13 cellular contexts compared by ENCODE assay signal in genomic region chr4:184664445-184665210, GRCh38. TPM values are rescaled to one million over a fixed set of nuclear protein-coding genes. Genes with fewer than 3 reads are reported as not detected.
DNase-seq lines count a peak whose midpoint lies in the region; ATAC-seq and TF ChIP-seq lines count a peak whose summit lies in the region.
"Had no signal": no experiment of that assay in that cellular context is flagged by ENCODE, and none has a peak within 500 bp of the region (broad histone marks: within the 10 kb centered on the region; RNA-seq: fewer than 3 reads in every experiment).

No MANE protein-coding gene starts in this region.

- CTCF ChIA-PET in GM10248 (lab: Yijun Ruan, JAX) = interaction anchor here (1.0 to 1.3 kb wide), 3 partner anchors 11 to 51 kb away, joined by 3 to 4 read pairs (median 3); no protein-coding TSS in a partner anchor

- H3K9me3 ChIP-seq in heart right ventricle (no peaks in the 10 kb centered on the region), body of pancreas (no peaks in the 10 kb centered on the region)
- H3K9me3 ChIP-seq: ascending aorta, prostate gland had no signal

- no peak overlapping the region for H3K4me3 ChIP-seq in AG10803 (ENCODE audit: low read length)
- no peak overlapping the region for H3K4me3 ChIP-seq in heart right ventricle
- no peak overlapping the region for H3K4me3 ChIP-seq in body of pancreas
- H3K4me3 ChIP-seq: ascending aorta, prostate gland had no signal

- ATAC-seq in GM18909 (IDR thresholded peaks at IDR 0.05; ENCODE audit: poor library complexity, unreplicated experiment) (peak; percentile 50), heart right ventricle (peak in 6 of 8 donors; percentile 50 to 85 (median 71)), GM21515 (IDR thresholded peaks at IDR 0.05; ENCODE audit: unreplicated experiment) (no peak), body of pancreas (no peak)

- 68 to 70% methylated on average over 6 of the region's 6 CpGs for WGBS in heart right ventricle, 2 donors
- 65 to 70% methylated on average over 6 of the region's 6 CpGs for WGBS in body of pancreas, 2 donors

- H3K27me3 ChIP-seq in heart right ventricle = no peaks in the 10 kb centered on the region
- H3K27me3 ChIP-seq in body of pancreas = no peaks in the 10 kb centered on the region
- H3K27me3 ChIP-seq: ascending aorta had no signal

- H3K36me3 ChIP-seq in heart right ventricle = peaks cover 0 to 79% (median 14%) of the 10 kb centered on the region in 9 donors
- no peaks in the 10 kb centered on the region for H3K36me3 ChIP-seq in body of pancreas (replicated peaks in 1 of 2; ENCODE audit: insufficient read depth in 1 of 2, low read depth in 2 of 2)
- H3K36me3 ChIP-seq: prostate gland had no signal

- H3K4me1 ChIP-seq in heart right ventricle = peaks cover 0 to 42% (median 8%) of the 10 kb centered on the region in 9 donors
- peaks cover 7% of the 10 kb centered on the region for H3K4me1 ChIP-seq in body of pancreas
- H3K4me1 ChIP-seq: prostate gland had no signal

- intact Hi-C loops in heart right ventricle (cut with DNase I) (loop anchor here in 1 of 10 donors (10.0 kb wide), 1 partner anchor 50 kb away; no protein-coding TSS in a partner anchor), body of pancreas (cut with DNase I) (no loop called here)

- no peak for TF ChIP-seq POLR2A in body of pancreas (IDR thresholded peaks at IDR 0.05)

- TF ChIP-seq CTCF in AG10803 (conservative IDR thresholded peaks at IDR 0.05; ENCODE audit: low read length) (no peak), heart right ventricle (IDR thresholded peaks at IDR 0.05) (no peak), GM10248 (IDR thresholded peaks at IDR 0.05; ENCODE audit: control extremely low read depth, extremely low read depth, low read depth, missing control alignments) (no peak), body of pancreas (IDR thresholded peaks at IDR 0.05) (no peak)

- POLR2A ChIA-PET in GM10248 (lab: Yijun Ruan, JAX) = no interaction called here

- DNase-seq in AG10803 (ENCODE audit: low read depth) (peak; percentile 19), RPMI7951 (ENCODE audit: low read depth) (peak; percentile 29), heart right ventricle (peak in 1 of 2 donors; percentile 11), GM10248 (ENCODE audit: extremely low spot score) (no peak), body of pancreas (no peak)
- no peak for DNase-seq in stimulated activated CD4-positive, alpha-beta T cell treated with anti-CD3 and anti-CD28 coated beads, Interleukin-2, amount 100 ng/mL, for 48 hours
- DNase-seq: DMS153, NCI-H187 had no signal

- H3K27ac ChIP-seq in heart right ventricle = no peak overlapping the region
- H3K27ac ChIP-seq in body of pancreas = no peak overlapping the region
- H3K27ac ChIP-seq: ascending aorta, epithelial cell of prostate, prostate gland had no signal

RNA-seq across cellular contexts. Expression of gene PRIMPOL, which starts 15.1 kb away (rescaled TPM):
- total RNA-seq in RPMI7951 (2014; rRNA removed; shearing (Covaris generic)) = 23.7 and 30.9 TPM in 2 replicates
- total RNA-seq in heart right ventricle (10 to 100 TPM in 6 of 10 donors, 1 to 10 TPM in 4; 7.2 to 13.7 (median 10.8) TPM), body of pancreas (10 to 100 TPM in 1 of 2 donors, 1 to 10 TPM in 1; 4.6 to 15.0 TPM)
- polyA plus RNA-seq in heart right ventricle = 10 to 100 TPM in 1 of 2 donors, 1 to 10 TPM in 1; 7.2 to 85.2 TPM

RNA-seq across cellular contexts. Expression of gene CASP3, which starts 15.4 kb away (rescaled TPM):
- 50.8 and 56.1 TPM in 2 replicates for total RNA-seq in RPMI7951 (2014; rRNA removed; shearing (Covaris generic))
- total RNA-seq in heart right ventricle = 10 to 100 TPM in 8 of 10 donors, 1 to 10 TPM in 2; 7.9 to 24.8 (median 13.5) TPM
- polyA plus RNA-seq in heart right ventricle = 10 to 100 TPM in 1 of 2 donors, 1 to 10 TPM in 1; 9.1 to 15.5 TPM
- total RNA-seq in body of pancreas = 1 to 10 TPM; 4.9 to 6.5 TPM

Comparison
In these comparisons a context has a peak if more than half of its experiments do, and no peak if none do; other contexts are left out.
1. DNase-seq: peak in AG10803 (single experiment) and RPMI7951 (single experiment); none in stimulated activated CD4-positive, alpha-beta T cell treated with anti-CD3 and anti-CD28 coated beads, Interleukin-2, amount 100 ng/mL, for 48 hours (0 of 2), GM10248 (single experiment) and body of pancreas (0 of 4).
2. ATAC-seq: peak in GM18909 (single experiment) and heart right ventricle (6 of 8); none in GM21515 (single experiment) and body of pancreas (single experiment).